In genomic region chr3:85571835-85572234, GRCh38 we compare ENCODE assay signal across 24 cellular contexts.
DNase-seq lines count a peak whose midpoint lies in the region; ATAC-seq and TF ChIP-seq lines count a peak whose summit lies in the region.
"Had no signal": no experiment of that assay in that cellular context is flagged by ENCODE, and none has a peak within 500 bp of the region (broad histone marks: within the 10 kb centered on the region; RNA-seq: fewer than 3 reads in every experiment).

No MANE protein-coding gene starts in this region.

- no peaks in the 10 kb centered on the region for H3K36me3 Mint-ChIP-seq in progenitor cell of endocrine pancreas (ENCODE audit: insufficient read depth)
- H3K36me3 Mint-ChIP-seq: brain; CD4-positive, alpha-beta memory T cell; T-cell had no signal

- H3K27me3 ChIP-seq in RWPE2 (ENCODE audit: insufficient read depth, poor library complexity, severe bottlenecking) (no peaks in the 10 kb centered on the region), fibroblast of lung (ENCODE audit: control insufficient read depth, insufficient read depth, low read length) (no peaks in the 10 kb centered on the region)
- H3K27me3 ChIP-seq: esophagus muscularis mucosa had no signal

- peak; percentile 56 for DNase-seq in NOMO-1 treated with DMSO at 0.1 percent for 48 hours (lab: John Stamatoyannopoulos, UW; ENCODE audit: unreplicated experiment)
- no peak for DNase-seq in NOMO-1 treated with dmso at 0.1 percent for 144 hours (lab: John Stamatoyannopoulos, UW; ENCODE audit: unreplicated experiment)
- DNase-seq in RWPE2 (ENCODE audit: low spot score) = no peak
- DNase-seq in fibroblast of lung (ENCODE audit: low read depth in 2 of 2) = peak; percentile 40 to 59
- peak; percentile 14 for DNase-seq in skeletal muscle cell (ENCODE audit: low read depth)
- no peak for DNase-seq in nucleus accumbens (lab: John Stamatoyannopoulos, UW)
- no peak for DNase-seq in progenitor cell of endocrine pancreas (ENCODE audit: low spot score, unreplicated experiment)
- DNase-seq: activated CD4-positive, alpha-beta T cell treated with anti-CD3 and anti-CD28 coated beads for 1 hour; activated gamma-delta T cell treated with Interleukin-2 at 50 U/mL for 16 hours; activated T-cell treated with anti-CD3 and anti-CD28 coated beads, Interleukin-2, amount 50 U/mL, for 1 hour; CD4-positive, alpha-beta memory T cell; effector memory CD4-positive, alpha-beta T cell; kidney; NCI-H1092; NCI-H2227 treated with DMSO at 0.1 percent for 48 hours; Right ventricle myocardium superior; T-cell had no signal

- peak; percentile 59; the same call in 2 of the 3 replicates for ATAC-seq in RWPE2 (ENCODE audit: low read depth)
- ATAC-seq in GM18909 (IDR thresholded peaks at IDR 0.05; ENCODE audit: poor library complexity, unreplicated experiment) = no peak
- ATAC-seq: GM23338, K562, T-cell had no signal

- H3K4me2 ChIP-seq in fibroblast of lung (ENCODE audit: extremely low read depth, insufficient read depth, low read length) = no peak overlapping the region
- H3K4me2 ChIP-seq: GM23338 had no signal

- H2AFZ ChIP-seq in fibroblast of lung (ENCODE audit: low read length) = no peak overlapping the region
- H2AFZ ChIP-seq: GM23338 had no signal

- no peak overlapping the region for H3K27ac Mint-ChIP-seq in progenitor cell of endocrine pancreas
- H3K27ac Mint-ChIP-seq: brain; CD4-positive, alpha-beta memory T cell; GM23338; T-cell had no signal

- H3K9me3 Mint-ChIP-seq in progenitor cell of endocrine pancreas (ENCODE audit: low read depth) = peaks cover 4% of the 10 kb centered on the region
- H3K9me3 Mint-ChIP-seq: CD4-positive, alpha-beta memory T cell; GM23338 had no signal

- H3K9me3 ChIP-seq in RWPE2 (ENCODE audit: severe bottlenecking) (no peaks in the 10 kb centered on the region), fibroblast of lung (ENCODE audit: control insufficient read depth, insufficient read depth, low read depth, low read length) (no peaks in the 10 kb centered on the region)
- H3K9me3 ChIP-seq: esophagus muscularis mucosa, prostate gland had no signal

- no peaks in the 10 kb centered on the region for H3K4me1 Mint-ChIP-seq in progenitor cell of endocrine pancreas (ENCODE audit: low read depth)
- H3K4me1 Mint-ChIP-seq: CD4-positive, alpha-beta memory T cell; T-cell had no signal

- no peak overlapping the region for H3K27ac ChIP-seq in RWPE2 (ENCODE audit: poor library complexity, severe bottlenecking)
- H3K27ac ChIP-seq in fibroblast of lung (ENCODE audit: insufficient read depth, low read length) = no peak overlapping the region
- H3K27ac ChIP-seq: 22Rv1, esophagus muscularis mucosa, prostate gland had no signal

- no peak overlapping the region for H3K9ac ChIP-seq in fibroblast of lung (ENCODE audit: insufficient read depth, low read length)

- H3K79me2 ChIP-seq in fibroblast of lung (ENCODE audit: control insufficient read depth, insufficient read depth, low read length) = no peaks in the 10 kb centered on the region

- H3K4me1 ChIP-seq in RWPE2 (ENCODE audit: insufficient read depth, poor library complexity, severe bottlenecking) = no peaks in the 10 kb centered on the region
- no peaks in the 10 kb centered on the region for H3K4me1 ChIP-seq in fibroblast of lung (ENCODE audit: control insufficient read depth, extremely low read depth, insufficient read depth, low read length)
- H3K4me1 ChIP-seq: esophagus muscularis mucosa, prostate gland had no signal

- H3K36me3 ChIP-seq in RWPE2 (ENCODE audit: low read depth) (no peaks in the 10 kb centered on the region), fibroblast of lung (ENCODE audit: control insufficient read depth, insufficient read depth, low read length) (no peaks in the 10 kb centered on the region)
- H3K36me3 ChIP-seq: esophagus muscularis mucosa, prostate gland had no signal

- H3K4me3 Mint-ChIP-seq in progenitor cell of endocrine pancreas (ENCODE audit: low read depth) = no peak overlapping the region
- H3K4me3 Mint-ChIP-seq: brain; CD4-positive, alpha-beta memory T cell; GM23338; T-cell had no signal

- TF ChIP-seq CTCF in RWPE2 (IDR thresholded peaks at IDR 0.05; ENCODE audit: poor library complexity, severe bottlenecking) = no peak
- no peak for TF ChIP-seq CTCF in fibroblast of lung (conservative IDR thresholded peaks at IDR 0.05 in 1 of 2, IDR thresholded peaks at IDR 0.05 in 1 of 2; ENCODE audit: low read depth in 1 of 2, low read length in 2 of 2)
- TF ChIP-seq CTCF in progenitor cell of endocrine pancreas (IDR thresholded peaks at IDR 0.05; ENCODE audit: unreplicated experiment) = no peak

- H3K4me3 ChIP-seq in RWPE2 (ENCODE audit: severe bottlenecking) (no peak overlapping the region), fibroblast of lung (replicated peaks in 1 of 4; ENCODE audit: control extremely low read depth in 1 of 4, insufficient read depth in 1 of 4, low read depth in 3 of 4, low read length in 4 of 4) (no peak overlapping the region), skeletal muscle cell (ENCODE audit: low read depth, low read length) (no peak overlapping the region)
- H3K4me3 ChIP-seq: esophagus muscularis mucosa, GM23338, K562, prostate gland had no signal

- no peaks in the 10 kb centered on the region for H4K20me1 ChIP-seq in fibroblast of lung (ENCODE audit: control insufficient read depth, extremely low read depth, insufficient read depth, low read length)

- H3K27me3 Mint-ChIP-seq in progenitor cell of endocrine pancreas = no peaks in the 10 kb centered on the region
- H3K27me3 Mint-ChIP-seq: CD4-positive, alpha-beta memory T cell; T-cell had no signal

Comparison
In these comparisons a context has a peak if more than half of its experiments do, and no peak if none do; other contexts are left out.
1. DNase-seq: peak in NOMO-1 treated with DMSO at 0.1 percent for 48 hours (single experiment), fibroblast of lung (2 of 2) and skeletal muscle cell (single experiment); none in NOMO-1 treated with dmso at 0.1 percent for 144 hours (single experiment), RWPE2 (single experiment), nucleus accumbens (0 of 56) and progenitor cell of endocrine pancreas (single experiment).